In genomic region chr21:44011774-44012473, GRCh38 we compare ENCODE assay signal across 8 cellular contexts. TPM values are rescaled to one million over a fixed set of nuclear protein-coding genes. Genes with fewer than 3 reads are reported as not detected.
A peak's percentile ranks its signal among the peaks of the same experiment; 100 is the strongest.
DNase-seq lines count a peak whose midpoint lies in the region; ATAC-seq and TF ChIP-seq lines count a peak whose summit lies in the region.

TSS of gene TRAPPC10 (plus strand) at chr21:44012309. CDS start at chr21:44012494, 185 bp downstream.

- TF ChIP-seq CTCF in VCaP (conservative IDR thresholded peaks at IDR 0.05), result no peak

- H3K9ac ChIP-seq in iPS-20b (ENCODE audit: low read depth, low read length) (peak within 1 kb of the TSS; percentile 88), skeletal muscle tissue (ENCODE audit: low read depth in 1 of 3, low read length in 3 of 3) (peak within 1 kb of the TSS; percentile 86 to 93 (median 87))

- no peaks in the 10 kb centered on the region for H3K36me3 ChIP-seq in iPS-20b (ENCODE audit: insufficient read depth, low read depth, low read length)
- H3K36me3 ChIP-seq in skeletal muscle tissue (ENCODE audit: control insufficient read depth in 3 of 3, insufficient read depth in 3 of 3, low read length in 3 of 3), result no peaks in the 10 kb centered on the region

- peak within 1 kb of the TSS; percentile 98 for H3K27ac ChIP-seq in VCaP
- peak within 1 kb of the TSS; percentile 57 for H3K27ac ChIP-seq in iPS-20b (ENCODE audit: low read length)
- peak within 1 kb of the TSS; percentile 88 for H3K27ac ChIP-seq in skeletal muscle tissue (ENCODE audit: low read depth, low read length)

- peak; percentile 55 for ATAC-seq in HG02943 (IDR thresholded peaks at IDR 0.05; ENCODE audit: low read depth, unreplicated experiment)

- H3K4me3 ChIP-seq in iPS-20b (ENCODE audit: low read length), result peak within 1 kb of the TSS; percentile 96
- H3K4me3 ChIP-seq in skeletal muscle tissue (ENCODE audit: low read length in 3 of 3), result peak within 1 kb of the TSS; percentile 72 to 85 (median 83)

- H3K27me3 ChIP-seq in iPS-20b (ENCODE audit: insufficient read depth, low read length), result no peaks in the 10 kb centered on the region
- no peaks in the 10 kb centered on the region for H3K27me3 ChIP-seq in skeletal muscle tissue (ENCODE audit: control insufficient read depth in 3 of 3, insufficient read depth in 3 of 3, low read length in 3 of 3)

- in situ Hi-C loops in T47D (cut with HindIII; ENCODE audit: low pct_unique_long_range_greater_than_20kb, low sequenced_read_pairs), result no loop called here

- DNase-seq in NCI-H2081 (lab: John Stamatoyannopoulos, UW), result peak; percentile 83 to 84
- no peak for DNase-seq in NCI-H2081 treated with DMSO at 0.1 percent for 48 hours (lab: John Stamatoyannopoulos, UW)
- peak; percentile 87 for DNase-seq in NCI-H2171 (lab: John Stamatoyannopoulos, UW)
- DNase-seq in T47D (ENCODE audit: low read depth in 1 of 2, low spot score in 1 of 2), result peak; percentile 87 to 90

- H3K9me3 ChIP-seq in iPS-20b (ENCODE audit: insufficient read depth, low read depth, low read length), result no peaks in the 10 kb centered on the region
- H3K9me3 ChIP-seq in skeletal muscle tissue (ENCODE audit: control insufficient read depth in 3 of 3, low read length in 3 of 3), result no peaks in the 10 kb centered on the region

- peaks cover 17% of the 10 kb centered on the region for H3K4me1 ChIP-seq in iPS-20b (ENCODE audit: insufficient read depth, low read length)
- peaks cover 20 to 23% (median 21%) of the 10 kb centered on the region in 3 donors for H3K4me1 ChIP-seq in skeletal muscle tissue (ENCODE audit: control insufficient read depth in 3 of 3, insufficient read depth in 3 of 3, low read length in 3 of 3)

RNA-seq across cellular contexts. Expression of gene TRAPPC10, which starts in this region (rescaled TPM):
- total RNA-seq in skeletal muscle tissue, result 7.3 TPM
